In the genomic region with DNA sequence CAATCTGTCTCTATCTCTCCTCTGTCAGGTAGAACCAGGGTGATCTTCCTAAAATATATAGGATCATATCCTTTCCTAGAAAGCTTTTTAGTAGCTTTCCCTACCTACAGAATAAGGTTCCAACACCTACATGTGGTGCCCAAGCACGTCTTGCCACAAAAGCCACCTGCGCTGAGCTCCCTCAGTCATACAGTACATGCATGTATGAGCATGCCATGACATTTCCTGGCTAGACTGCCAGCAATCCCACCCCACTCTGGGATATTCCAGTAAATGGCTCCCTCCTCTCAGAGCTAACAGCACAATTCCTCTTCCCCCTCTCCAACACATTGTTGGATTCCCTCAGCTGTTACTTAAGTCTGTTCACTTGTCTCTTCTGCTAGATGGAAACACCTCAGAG, we compare ENCODE assay signal across 15 cellular contexts.
A peak's percentile ranks its signal among the peaks of the same experiment; 100 is the strongest.
DNase-seq lines count a peak whose midpoint lies in the region; FAIRE-seq and TF ChIP-seq lines count a peak whose summit lies in the region.
"Had no signal": no experiment of that assay in that cellular context is flagged by ENCODE, and none has a peak within 500 bp of the region (broad histone marks: within the 10 kb centered on the region; RNA-seq: fewer than 3 reads in every experiment).

No MANE protein-coding gene starts in this region.

- dilution Hi-C loops in mammary epithelial cell (cut with HindIII; ENCODE audit: low sequenced_read_pairs) (no loop called here), keratinocyte (cut with MboI; ENCODE audit: extremely low pct_ligation_motif_present, low sequenced_read_pairs) (no loop called here)

- TF ChIP-seq CTCF in mammary epithelial cell (conservative IDR thresholded peaks at IDR 0.05 in 1 of 2, IDR thresholded peaks at IDR 0.05 in 1 of 2; ENCODE audit: extremely low read depth in 1 of 2, insufficient read depth in 1 of 2, low read depth in 1 of 2, low read length in 2 of 2) (no peak), MCF 10A (IDR thresholded peaks at IDR 0.05; ENCODE audit: unreplicated experiment) (no peak), bronchial epithelial cell (IDR thresholded peaks at IDR 0.05; ENCODE audit: insufficient read depth, low read length, severe bottlenecking) (no peak), keratinocyte (optimal IDR thresholded peaks at IDR 0.05 in 1 of 3, IDR thresholded peaks at IDR 0.05 in 1 of 3, conservative IDR thresholded peaks at IDR 0.05 in 1 of 3; ENCODE audit: extremely low read depth in 1 of 3, insufficient read depth in 2 of 3, low read length in 3 of 3) (no peak), smooth muscle cell (IDR thresholded peaks at IDR 0.05; ENCODE audit: borderline replicate concordance, insufficient read depth, poor library complexity, severe bottlenecking) (no peak), suprapubic skin (IDR thresholded peaks at IDR 0.05) (no peak)

- peaks cover 7% of the 10 kb centered on the region for H3K36me3 Mint-ChIP-seq in MCF 10A (ENCODE audit: insufficient read depth, unreplicated experiment)
- H3K36me3 Mint-ChIP-seq: CD4-positive, CD25-positive, alpha-beta regulatory T cell had no signal

- H3K79me2 ChIP-seq in mammary epithelial cell (ENCODE audit: insufficient read depth, low read length) (no peaks in the 10 kb centered on the region), keratinocyte (ENCODE audit: control insufficient read depth, insufficient read depth, low read length) (no peaks in the 10 kb centered on the region), smooth muscle cell (ENCODE audit: low read depth) (no peaks in the 10 kb centered on the region)

- no peaks in the 10 kb centered on the region for H3K9me3 Mint-ChIP-seq in MCF 10A (ENCODE audit: unreplicated experiment)

- FAIRE-seq in bronchial epithelial cell (lab: Jason Lieb, UNC) (no peak), keratinocyte (lab: Jason Lieb, UNC) (peak; percentile 73)
- FAIRE-seq: H1 had no signal

- H3K27ac ChIP-seq in mammary epithelial cell (ENCODE audit: insufficient read depth, low read depth, low read length): no peak overlapping the region
- no peak overlapping the region for H3K27ac ChIP-seq in keratinocyte (ENCODE audit: control insufficient read depth, insufficient read depth, low read length)
- no peak overlapping the region for H3K27ac ChIP-seq in smooth muscle cell (ENCODE audit: low read depth)
- H3K27ac ChIP-seq in suprapubic skin: no peak overlapping the region
- H3K27ac ChIP-seq: BLaER1 treated with 17β-estradiol and CSF1 and Interleukin-3, amounts not matched to agents 10 nM and 100 nM had no signal

- DNase-seq in mammary epithelial cell (peak; percentile 27), MCF 10A (ENCODE audit: unreplicated experiment) (no peak), bronchial epithelial cell (ENCODE audit: low read depth) (peak; percentile 85), keratinocyte (ENCODE audit: low read depth, low spot score) (no peak), NOMO-1 treated with dmso at 0.1 percent for 144 hours (lab: John Stamatoyannopoulos, UW; ENCODE audit: unreplicated experiment) (no peak), smooth muscle cell (lab: John Stamatoyannopoulos, UW; ENCODE audit: unreplicated experiment) (no peak), NCI-H1436 treated with DMSO at 0.1 percent for 48 hours (lab: John Stamatoyannopoulos, UW) (no peak), suprapubic skin (ENCODE audit: low spot score in 2 of 2) (no peak)
- DNase-seq: ACHN; CD4-positive, CD25-positive, alpha-beta regulatory T cell; DMS53; GF-D8 had no signal

- CTCF ChIA-PET in mammary epithelial cell (lab: Charles Lee; ENCODE audit: low non-redundant PET) (interaction anchor here (0.6 kb wide), 1 partner anchor 913 kb away, joined by 5 read pairs; no protein-coding TSS in a partner anchor), MCF 10A (lab: Yijun Ruan, JAX) (interaction anchor here (0.8 to 1.1 kb wide), 5 partner anchors 13 to 398 kb away, joined by 3 to 5 read pairs (median 3); a partner anchor contains a TSS)

- H3K27ac Mint-ChIP-seq in MCF 10A (ENCODE audit: low read depth, unreplicated experiment): no peak overlapping the region
- H3K27ac Mint-ChIP-seq: CD4-positive, CD25-positive, alpha-beta regulatory T cell had no signal

- peak overlapping the region; percentile 6 for H2AFZ ChIP-seq in mammary epithelial cell (ENCODE audit: low read depth, low read length)
- H2AFZ ChIP-seq in keratinocyte (ENCODE audit: control insufficient read depth, low read length): no peak overlapping the region
- H2AFZ ChIP-seq in smooth muscle cell (ENCODE audit: low read depth): no peak overlapping the region

- intact Hi-C loops in mammary epithelial cell (cut with micrococcal nuclease) (no loop called here), MCF 10A (cut with micrococcal nuclease) (no loop called here)

- no peaks in the 10 kb centered on the region for H3K9me1 ChIP-seq in keratinocyte (ENCODE audit: control insufficient read depth, extremely low read depth, insufficient read depth, low read length)

- no peaks in the 10 kb centered on the region for H3K36me3 ChIP-seq in mammary epithelial cell (ENCODE audit: insufficient read depth, low read length)
- no peaks in the 10 kb centered on the region for H3K36me3 ChIP-seq in bronchial epithelial cell (ENCODE audit: control insufficient read depth, insufficient read depth, low read length)
- H3K36me3 ChIP-seq in keratinocyte (ENCODE audit: control insufficient read depth in 2 of 2, extremely low read depth in 1 of 2, insufficient read depth in 2 of 2, low read length in 2 of 2): no peaks in the 10 kb centered on the region
- H3K36me3 ChIP-seq in smooth muscle cell (ENCODE audit: low read depth): no peaks in the 10 kb centered on the region
- no peaks in the 10 kb centered on the region for H3K36me3 ChIP-seq in suprapubic skin
- H3K36me3 ChIP-seq: BLaER1 treated with 17β-estradiol and CSF1 and Interleukin-3, amounts not matched to agents 10 nM and 100 nM; HAP-1 had no signal

- WGBS in mammary epithelial cell (ENCODE audit: low coverage, missing lambda C conversion rate): 19% methylated on average over 2 of the region's 2 CpGs
- WGBS in smooth muscle cell (ENCODE audit: low lambda C conversion rate): 100% methylated on average over 2 of the region's 2 CpGs
- 65% methylated on average over 2 of the region's 2 CpGs for WGBS in suprapubic skin

- no peak overlapping the region for H3K9ac ChIP-seq in mammary epithelial cell (ENCODE audit: insufficient read depth, low read length)
- H3K9ac ChIP-seq in keratinocyte (ENCODE audit: control insufficient read depth, extremely low read depth, insufficient read depth, low read length): no peak overlapping the region
- no peak overlapping the region for H3K9ac ChIP-seq in smooth muscle cell (ENCODE audit: low read depth)
- H3K9ac ChIP-seq: BLaER1 treated with 17β-estradiol and CSF1 and Interleukin-3, amounts not matched to agents 10 nM and 100 nM had no signal

- in situ Hi-C loops in mammary epithelial cell (cut with MboI; ENCODE audit: low sequenced_read_pairs in 2 of 2): no loop called here

- H3K4me3 Mint-ChIP-seq in MCF 10A (ENCODE audit: unreplicated experiment): no peak overlapping the region
- H3K4me3 Mint-ChIP-seq: CD4-positive, CD25-positive, alpha-beta regulatory T cell had no signal

- no peaks in the 10 kb centered on the region for H4K20me1 ChIP-seq in mammary epithelial cell (ENCODE audit: insufficient read depth, low read length)
- H4K20me1 ChIP-seq in keratinocyte (ENCODE audit: control insufficient read depth, extremely low read depth, insufficient read depth, low read length): no peaks in the 10 kb centered on the region
- H4K20me1 ChIP-seq in smooth muscle cell (ENCODE audit: low read depth): no peaks in the 10 kb centered on the region

- no peaks in the 10 kb centered on the region for H3K27me3 Mint-ChIP-seq in MCF 10A (ENCODE audit: insufficient read depth, unreplicated experiment)

- peaks cover 12% of the 10 kb centered on the region for H3F3A ChIP-seq in smooth muscle cell (ENCODE audit: low read depth)

- H3K9me3 ChIP-seq in mammary epithelial cell (replicated peaks; ENCODE audit: insufficient read depth, low read length) (no peaks in the 10 kb centered on the region), keratinocyte (ENCODE audit: control insufficient read depth, low read depth, low read length) (no peaks in the 10 kb centered on the region), smooth muscle cell (replicated peaks; ENCODE audit: low read depth) (no peaks in the 10 kb centered on the region), suprapubic skin (no peaks in the 10 kb centered on the region)
- H3K9me3 ChIP-seq: HAP-1 had no signal

- peak overlapping the region; percentile 6 for H3K4me2 ChIP-seq in mammary epithelial cell (ENCODE audit: insufficient read depth, low read depth, low read length)
- H3K4me2 ChIP-seq in keratinocyte (ENCODE audit: control insufficient read depth, extremely low read depth, insufficient read depth, low read depth, low read length): peak overlapping the region; percentile 53
- no peak overlapping the region for H3K4me2 ChIP-seq in smooth muscle cell
- H3K4me2 ChIP-seq: BLaER1 treated with 17β-estradiol and CSF1 and Interleukin-3, amounts not matched to agents 10 nM and 100 nM had no signal

- H3K27me3 ChIP-seq in mammary epithelial cell (ENCODE audit: insufficient read depth, low read length): no peaks in the 10 kb centered on the region
- H3K27me3 ChIP-seq in bronchial epithelial cell (ENCODE audit: control insufficient read depth, insufficient read depth, low read length): no peaks in the 10 kb centered on the region
- H3K27me3 ChIP-seq in keratinocyte (ENCODE audit: control insufficient read depth, extremely low read depth, insufficient read depth, low read length): no peaks in the 10 kb centered on the region
- H3K27me3 ChIP-seq in smooth muscle cell (ENCODE audit: low read depth): no peaks in the 10 kb centered on the region
- no peaks in the 10 kb centered on the region for H3K27me3 ChIP-seq in suprapubic skin

- POLR2A ChIA-PET in MCF 10A (lab: Yijun Ruan, JAX): no interaction called here

- no peak for TF ChIP-seq POLR2A in suprapubic skin (IDR thresholded peaks at IDR 0.05)

- H3K4me1 Mint-ChIP-seq in MCF 10A (ENCODE audit: insufficient read depth, unreplicated experiment): peaks cover 8% of the 10 kb centered on the region
- H3K4me1 Mint-ChIP-seq: CD4-positive, CD25-positive, alpha-beta regulatory T cell had no signal

- H3K4me1 ChIP-seq in mammary epithelial cell (ENCODE audit: insufficient read depth, low read length): peaks cover 41% of the 10 kb centered on the region
- peaks cover 40% of the 10 kb centered on the region for H3K4me1 ChIP-seq in keratinocyte (ENCODE audit: control insufficient read depth, extremely low read depth, insufficient read depth, low read length)
- H3K4me1 ChIP-seq in smooth muscle cell (ENCODE audit: low read depth): peaks cover 16% of the 10 kb centered on the region
- H3K4me1 ChIP-seq in suprapubic skin: peaks cover 34% of the 10 kb centered on the region
- H3K4me1 ChIP-seq: BLaER1 treated with 17β-estradiol and CSF1 and Interleukin-3, amounts not matched to agents 10 nM and 100 nM; HAP-1 had no signal

- H3K4me3 ChIP-seq in mammary epithelial cell (replicated peaks in 1 of 3; ENCODE audit: insufficient read depth in 1 of 3, low read depth in 2 of 3, low read length in 3 of 3) (no peak overlapping the region), bronchial epithelial cell (ENCODE audit: low read depth, low read length) (no peak overlapping the region), keratinocyte (ENCODE audit: control insufficient read depth in 2 of 3, extremely low read depth in 1 of 3, insufficient read depth in 2 of 3, low read depth in 1 of 3, low read length in 3 of 3) (no peak overlapping the region), smooth muscle cell (no peak overlapping the region), suprapubic skin (no peak overlapping the region)
- H3K4me3 ChIP-seq: BLaER1 treated with 17β-estradiol and CSF1 and Interleukin-3, amounts not matched to agents 10 nM and 100 nM; HAP-1 had no signal

- no peak for TF ChIP-seq EP300 in suprapubic skin (IDR thresholded peaks at IDR 0.05)

- BruUV-seq in mammary epithelial cell (replicated peaks; lab: Mats Ljungman, UMichigan) (no TSS peak), MCF 10A (replicated peaks; lab: Mats Ljungman, UMichigan) (no TSS peak)

Comparison
In these comparisons a context has a peak if more than half of its experiments do, and no peak if none do; other contexts are left out.
1. DNase-seq: peak in mammary epithelial cell (single experiment) and bronchial epithelial cell (single experiment); none in MCF 10A (single experiment), keratinocyte (single experiment), NOMO-1 treated with dmso at 0.1 percent for 144 hours (single experiment), smooth muscle cell (single experiment), NCI-H1436 treated with DMSO at 0.1 percent for 48 hours (single experiment) and suprapubic skin (0 of 2).